Comparison of ENCODE assay signal across 12 cellular contexts in the genomic region with DNA sequence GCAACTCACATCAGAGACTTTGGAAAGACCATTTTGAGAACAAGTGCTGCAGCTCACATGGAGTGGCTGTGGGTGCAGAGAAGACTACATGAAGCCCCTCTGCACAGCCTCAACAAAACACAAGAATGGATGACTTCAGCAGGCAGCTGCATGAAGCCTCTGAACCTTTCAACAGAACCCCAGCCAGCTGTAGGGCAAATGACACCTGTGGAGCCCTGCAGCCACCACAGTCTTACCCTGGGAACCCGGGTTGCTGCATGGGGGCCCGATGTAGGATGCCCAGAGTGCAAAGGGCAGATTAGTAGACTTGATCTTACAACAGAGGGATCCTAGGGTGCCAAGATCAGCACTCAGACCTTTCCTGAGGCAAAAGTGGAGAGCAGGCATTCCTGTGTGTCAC.
"Had no signal": no experiment of that assay in that cellular context is flagged by ENCODE, and none has a peak within 500 bp of the region (broad histone marks: within the 10 kb centered on the region; RNA-seq: fewer than 3 reads in every experiment).

No MANE protein-coding gene starts in this region.

- H3K4me1 ChIP-seq: left lung, neural progenitor cell had no signal

- H3K4me3 ChIP-seq: adrenal gland, left lung, neural progenitor cell, skin epidermis had no signal

- H3K27ac Mint-ChIP-seq: activated CD4-positive, alpha-beta T cell treated with anti-CD3 and anti-CD28 coated beads, Interleukin-2, amount 10 ng/mL, durations not matched to agents 24 days and 14 days; neural progenitor cell; stimulated activated memory B cell treated with anti-CD40 and anti-IgM and Interleukin-4, amounts not matched to agents 10 μg/mL and 1 μg/mL and 100 μg/mL, for 72 hours; T-helper 1 cell treated with Interleukin-12 subunit alpha and Interleukin-12 subunit beta and Interleukin-4 antibody, amounts not matched to agents 30 μg/mL and 1 μg/mL, for 36 hours; WTC11 had no signal

- H3K4me3 Mint-ChIP-seq: activated CD4-positive, alpha-beta T cell treated with anti-CD3 and anti-CD28 coated beads, Interleukin-2, amount 10 ng/mL, durations not matched to agents 24 days and 14 days; central memory CD8-positive, alpha-beta T cell; neural progenitor cell; stimulated activated memory B cell treated with anti-CD40 and anti-IgM and Interleukin-4, amounts not matched to agents 10 μg/mL and 1 μg/mL and 100 μg/mL, for 72 hours; T-helper 1 cell treated with Interleukin-12 subunit alpha and Interleukin-12 subunit beta and Interleukin-4 antibody, amounts not matched to agents 30 μg/mL and 1 μg/mL, for 36 hours; WTC11 had no signal

- ATAC-seq: left lung; stimulated activated memory B cell treated with anti-CD40 and anti-IgM and Interleukin-4, amounts not matched to agents 10 μg/mL and 1 μg/mL and 100 μg/mL, for 72 hours; WTC11 had no signal

- H3K36me3 ChIP-seq: neural progenitor cell had no signal

- H3K27me3 Mint-ChIP-seq: activated CD4-positive, alpha-beta T cell treated with anti-CD3 and anti-CD28 coated beads, Interleukin-2, amount 10 ng/mL, durations not matched to agents 24 days and 14 days; central memory CD8-positive, alpha-beta T cell; stimulated activated memory B cell treated with anti-CD40 and anti-IgM and Interleukin-4, amounts not matched to agents 10 μg/mL and 1 μg/mL and 100 μg/mL, for 72 hours had no signal

- H3K27ac ChIP-seq: adrenal gland, left lung, neural progenitor cell, skin epidermis had no signal

- H3K9me3 Mint-ChIP-seq: activated CD4-positive, alpha-beta T cell treated with anti-CD3 and anti-CD28 coated beads, Interleukin-2, amount 10 ng/mL, durations not matched to agents 24 days and 14 days; central memory CD8-positive, alpha-beta T cell; neural progenitor cell; stimulated activated memory B cell treated with anti-CD40 and anti-IgM and Interleukin-4, amounts not matched to agents 10 μg/mL and 1 μg/mL and 100 μg/mL, for 72 hours; T-helper 1 cell treated with Interleukin-12 subunit alpha and Interleukin-12 subunit beta and Interleukin-4 antibody, amounts not matched to agents 30 μg/mL and 1 μg/mL, for 36 hours; WTC11 had no signal

- H3K9me3 ChIP-seq: adrenal gland, left lung had no signal

- H3K27me3 ChIP-seq: adrenal gland, left lung, neural progenitor cell had no signal

- DNase-seq: activated CD4-positive, alpha-beta T cell treated with anti-CD3 and anti-CD28 coated beads, Interleukin-2, amount 10 ng/mL, durations not matched to agents 24 days and 14 days; effector memory CD4-positive, alpha-beta T cell; left lung; mesendoderm; retina had no signal

- H3K4me1 Mint-ChIP-seq: activated CD4-positive, alpha-beta T cell treated with anti-CD3 and anti-CD28 coated beads, Interleukin-2, amount 10 ng/mL, durations not matched to agents 24 days and 14 days; central memory CD8-positive, alpha-beta T cell; stimulated activated memory B cell treated with anti-CD40 and anti-IgM and Interleukin-4, amounts not matched to agents 10 μg/mL and 1 μg/mL and 100 μg/mL, for 72 hours; WTC11 had no signal
